ENCODE assay signal across 10 cellular contexts in genomic region chr21:39452207-39452964, GRCh38. TPM values are rescaled to one million over a fixed set of nuclear protein-coding genes. Genes with fewer than 3 reads are reported as not detected.
DNase-seq lines count a peak whose midpoint lies in the region; ATAC-seq, FAIRE-seq and TF ChIP-seq lines count a peak whose summit lies in the region.
"Had no signal": no experiment of that assay in that cellular context is flagged by ENCODE, and none has a peak within 500 bp of the region (broad histone marks: within the 10 kb centered on the region; RNA-seq: fewer than 3 reads in every experiment).

No MANE protein-coding gene starts in this region.

- WGBS in endodermal cell (ENCODE audit: insufficient coverage in 1 of 2, insufficient read length in 1 of 2), 2 experiments, result 64 to 84% methylated on average over 7 to 10 of the region's 10 CpGs
- WGBS in right lobe of liver (ENCODE audit: insufficient coverage, low coverage, low lambda C conversion rate, missing lambda C conversion rate), result 80% methylated on average over 9 of the region's 10 CpGs
- 76 to 77% methylated on average over 8 to 10 of the region's 10 CpGs for WGBS in transverse colon (ENCODE audit: low coverage in 1 of 2), 2 donors

- H3K27ac Mint-ChIP-seq in endodermal cell, result peak overlapping the region; percentile 90
- H3K27ac Mint-ChIP-seq in activated naive CD4-positive, alpha-beta T cell treated with anti-CD3 and anti-CD28 coated beads, Interleukin-2, amount 10 ng/mL, durations not matched to agents 7 days and 5 days, result no peak overlapping the region
- H3K27ac Mint-ChIP-seq: stimulated activated naive CD8-positive, alpha-beta T cell treated with anti-CD3 and anti-CD28 coated beads, Interleukin-15, Interleukin-2, amounts not matched to agents 100 ng/mL and 50 ng/mL, for 24 hours had no signal

- intact Hi-C loops in right lobe of liver (cut with DNase I) (no loop called here), transverse colon (cut with DNase I; ENCODE audit: low total_unique reads) (no loop called here)

- no peaks in the 10 kb centered on the region for H3K36me3 Mint-ChIP-seq in endodermal cell (ENCODE audit: low read depth)
- H3K36me3 Mint-ChIP-seq in activated naive CD4-positive, alpha-beta T cell treated with anti-CD3 and anti-CD28 coated beads, Interleukin-2, amount 10 ng/mL, durations not matched to agents 7 days and 5 days, result no peaks in the 10 kb centered on the region

- peaks cover 48% of the 10 kb centered on the region for H3K4me1 Mint-ChIP-seq in endodermal cell
- H3K4me1 Mint-ChIP-seq in activated naive CD4-positive, alpha-beta T cell treated with anti-CD3 and anti-CD28 coated beads, Interleukin-2, amount 10 ng/mL, durations not matched to agents 7 days and 5 days, result no peaks in the 10 kb centered on the region

- in situ Hi-C loops in transverse colon (cut with MboI; ENCODE audit: low pct_ligation_motif_present in 1 of 4, low pct_unique_long_range_greater_than_20kb in 1 of 4, low sequenced_read_pairs in 3 of 4), result no loop called here

- no peak overlapping the region for H3K9ac ChIP-seq in endodermal cell (ENCODE audit: extremely low read depth, low read length, poor library complexity, severe bottlenecking)

- H3K4me3 ChIP-seq in endodermal cell (ENCODE audit: low read length) (peak overlapping the region; percentile 62), right lobe of liver (peak overlapping the region in 2 of 3 donors; percentile 18 to 27), transverse colon (peak overlapping the region in 2 of 4 donors; percentile 3 to 29)

- DNase-seq in NCI-H2107 treated with DMSO at 0.1 percent for 48 hours (lab: John Stamatoyannopoulos, UW; ENCODE audit: unreplicated experiment), result peak; percentile 56
- DNase-seq in endodermal cell, result no peak
- DNase-seq in right lobe of liver, result no peak
- no peak for DNase-seq in transverse colon
- no peak for DNase-seq in HTR-8/SVneo (ENCODE audit: insufficient read length, low spot score)
- DNase-seq in activated CD8-positive, alpha-beta memory T cell treated with anti-CD3 and anti-CD28 coated beads for 24 hours, result no peak
- DNase-seq in activated naive CD4-positive, alpha-beta T cell treated with anti-CD3 and anti-CD28 coated beads, Interleukin-2, amount 10 ng/mL, durations not matched to agents 7 days and 5 days, result no peak

- CTCF ChIA-PET in activated naive CD4-positive, alpha-beta T cell treated with anti-CD3 and anti-CD28 coated beads, Interleukin-2, amount 10 ng/mL, durations not matched to agents 7 days and 5 days (lab: Charles Lee), result no interaction called here

- FAIRE-seq in HTR-8/SVneo (lab: Jason Lieb, UNC), result no peak
- FAIRE-seq: endometrium had no signal

- H3K27ac ChIP-seq in endodermal cell (ENCODE audit: low read depth, low read length) (peak overlapping the region; percentile 25), right lobe of liver (peak overlapping the region in 2 of 3 donors; percentile 61 to 72), transverse colon (peak overlapping the region; percentile 44 to 72 (median 54))

- H3K27me3 ChIP-seq in endodermal cell (ENCODE audit: control insufficient read depth, insufficient read depth, low read length, poor library complexity, severe bottlenecking) (no peaks in the 10 kb centered on the region), right lobe of liver (no peaks in the 10 kb centered on the region), transverse colon (no peaks in the 10 kb centered on the region)

- H3K9me3 ChIP-seq in endodermal cell (ENCODE audit: control insufficient read depth, low read length) (peaks cover 7% of the 10 kb centered on the region), right lobe of liver (no peaks in the 10 kb centered on the region), transverse colon (no peaks in the 10 kb centered on the region)

- TF ChIP-seq POLR2A in right lobe of liver (IDR thresholded peaks at IDR 0.05) (no peak), transverse colon (IDR thresholded peaks at IDR 0.05) (no peak)

- H3K36me3 ChIP-seq in endodermal cell (ENCODE audit: control insufficient read depth, insufficient read depth, low read length), result no peaks in the 10 kb centered on the region
- no peaks in the 10 kb centered on the region for H3K36me3 ChIP-seq in right lobe of liver
- H3K36me3 ChIP-seq in transverse colon, result no peaks in the 10 kb centered on the region

- no peak for TF ChIP-seq EP300 in transverse colon (IDR thresholded peaks at IDR 0.05; ENCODE audit: low read depth)

- no peak for TF ChIP-seq CTCF in endodermal cell (conservative IDR thresholded peaks at IDR 0.05)
- no peak for TF ChIP-seq CTCF in right lobe of liver (IDR thresholded peaks at IDR 0.05)
- no peak for TF ChIP-seq CTCF in transverse colon (IDR thresholded peaks at IDR 0.05)

- H3K4me1 ChIP-seq in endodermal cell (ENCODE audit: control insufficient read depth, insufficient read depth, low read length) (peaks cover 13% of the 10 kb centered on the region), right lobe of liver (no peaks in the 10 kb centered on the region), transverse colon (peaks cover 0 to 6% (median 0%) of the 10 kb centered on the region in 4 donors)

- no peak for ATAC-seq in right lobe of liver
- no peak for ATAC-seq in HG03342 (IDR thresholded peaks at IDR 0.05; ENCODE audit: unreplicated experiment)

- H3K27me3 Mint-ChIP-seq in endodermal cell (ENCODE audit: insufficient read depth), result no peaks in the 10 kb centered on the region
- peaks cover 11% of the 10 kb centered on the region for H3K27me3 Mint-ChIP-seq in activated naive CD4-positive, alpha-beta T cell treated with anti-CD3 and anti-CD28 coated beads, Interleukin-2, amount 10 ng/mL, durations not matched to agents 7 days and 5 days
- H3K27me3 Mint-ChIP-seq: stimulated activated naive CD8-positive, alpha-beta T cell treated with anti-CD3 and anti-CD28 coated beads, Interleukin-15, Interleukin-2, amounts not matched to agents 100 ng/mL and 50 ng/mL, for 24 hours had no signal

- no peaks in the 10 kb centered on the region for H3K9me3 Mint-ChIP-seq in endodermal cell
- H3K9me3 Mint-ChIP-seq in activated naive CD4-positive, alpha-beta T cell treated with anti-CD3 and anti-CD28 coated beads, Interleukin-2, amount 10 ng/mL, durations not matched to agents 7 days and 5 days, result no peaks in the 10 kb centered on the region
- H3K9me3 Mint-ChIP-seq: stimulated activated naive CD8-positive, alpha-beta T cell treated with anti-CD3 and anti-CD28 coated beads, Interleukin-15, Interleukin-2, amounts not matched to agents 100 ng/mL and 50 ng/mL, for 24 hours had no signal

- peak overlapping the region; percentile 47 for H3K4me3 Mint-ChIP-seq in endodermal cell
- H3K4me3 Mint-ChIP-seq in activated naive CD4-positive, alpha-beta T cell treated with anti-CD3 and anti-CD28 coated beads, Interleukin-2, amount 10 ng/mL, durations not matched to agents 7 days and 5 days, result no peak overlapping the region
- H3K4me3 Mint-ChIP-seq: stimulated activated naive CD8-positive, alpha-beta T cell treated with anti-CD3 and anti-CD28 coated beads, Interleukin-15, Interleukin-2, amounts not matched to agents 100 ng/mL and 50 ng/mL, for 24 hours had no signal

RNA-seq across cellular contexts. Expression of gene SH3BGR, which starts 0.6 kb away (rescaled TPM):
- 10 to 100 TPM; 18.8 to 22.4 TPM for total RNA-seq in endodermal cell
- 15.7 TPM for polyA plus RNA-seq in endodermal cell (2013, experiment 1 of 2)
- 13.5 TPM for polyA plus RNA-seq in endodermal cell (2013, experiment 2 of 2)
- 1 to 10 TPM; 2.0 to 4.9 (median 3.0) TPM for total RNA-seq in right lobe of liver
- 10 to 100 TPM in 1 of 4 donors, 1 to 10 TPM in 3; 3.7 to 15.7 (median 7.9) TPM for total RNA-seq in transverse colon

RNA-seq across cellular contexts. Expression of gene LCA5L, which starts 6.8 kb away (rescaled TPM):
- total RNA-seq in endodermal cell (1 to 10 TPM; 2.4 to 3.6 TPM), right lobe of liver (1 to 10 TPM in 3 of 6 experiments, under 1 TPM in 3; 0.54 to 2.8 (median 1.1) TPM), transverse colon (under 1 TPM in 2 of 4 donors, not detected in 2; 0.55 to 0.79 TPM)
- 1.5 TPM for polyA plus RNA-seq in endodermal cell (2013, experiment 1 of 2)
- polyA plus RNA-seq in endodermal cell (2013, experiment 2 of 2), result 1.7 TPM
